1 cellular context compared by ENCODE assay signal in the genomic region with DNA sequence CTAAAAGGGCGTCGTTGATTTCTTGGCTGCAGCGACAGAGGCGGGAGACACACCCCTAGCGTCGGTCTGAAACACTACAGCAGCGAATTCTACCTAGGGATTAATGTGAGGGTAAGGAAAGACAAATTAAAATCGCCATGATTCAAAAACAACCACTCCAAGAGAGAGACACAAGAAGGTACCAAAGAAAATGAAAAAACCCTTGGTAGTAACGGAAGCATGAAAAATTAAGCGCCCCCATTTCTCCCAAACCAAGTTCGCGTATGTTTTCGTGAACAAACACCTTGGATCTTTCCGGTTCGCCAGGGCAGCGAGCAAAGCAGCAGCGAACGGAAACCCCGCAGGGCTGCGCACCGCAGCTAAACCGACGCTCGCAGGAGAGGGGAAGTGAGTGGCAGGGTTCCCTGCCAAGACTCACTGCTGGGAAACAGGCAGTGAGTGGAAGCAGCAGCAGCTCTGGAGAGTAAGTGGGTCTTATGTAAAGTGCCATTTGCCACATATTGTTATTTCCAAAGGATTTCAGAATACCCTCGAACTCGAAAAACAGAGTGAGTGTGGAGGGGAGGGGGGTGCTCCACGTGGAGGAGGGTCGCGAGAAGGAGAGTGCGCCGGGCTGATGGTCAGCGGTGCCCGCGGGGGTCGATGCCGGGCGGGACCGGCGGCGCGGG.
TF ChIP-seq lines count a peak whose summit lies in the region.

No MANE protein-coding gene starts in this region.

TF ChIP-seq in K562, 482 proteins besides CTCF, POLR2A, EP300 and RAD21 (continued from another document and continues in another):
- no peak for TF ChIP-seq GTF3C2 (IDR thresholded peaks at IDR 0.05; ENCODE audit: borderline replicate concordance, extremely low read depth, insufficient read length)
- TF ChIP-seq NFE2 (IDR thresholded peaks at IDR 0.05; ENCODE audit: low read depth) = no peak
- no peak for TF ChIP-seq BRD4 (IDR thresholded peaks at IDR 0.05)
- no peak for TF ChIP-seq ZBTB1 (CRISPR knock-in tag; IDR thresholded peaks at IDR 0.05; ENCODE audit: borderline replicate concordance, low read depth)
- TF ChIP-seq FOSL1 (tag; conservative IDR thresholded peaks at IDR 0.05) = no peak
- TF ChIP-seq GABPB2 (CRISPR knock-in tag; conservative IDR thresholded peaks at IDR 0.05) = no peak
- no peak for TF ChIP-seq ZC3H8 (IDR thresholded peaks at IDR 0.05)
- TF ChIP-seq E2F1 (CRISPR knock-in tag; IDR thresholded peaks at IDR 0.05) = no peak
- no peak for TF ChIP-seq ZNF282 (CRISPR knock-in tag; IDR thresholded peaks at IDR 0.05)
- TF ChIP-seq ZNF354B (CRISPR knock-in tag; IDR thresholded peaks at IDR 0.05) = no peak
- TF ChIP-seq MLX (CRISPR knock-in tag; conservative IDR thresholded peaks at IDR 0.05) = no peak
- TF ChIP-seq SRSF1 (IDR thresholded peaks at IDR 0.05; ENCODE audit: low read depth, low read length) = no peak
- no peak for TF ChIP-seq ZNF79 (CRISPR knock-in tag; IDR thresholded peaks at IDR 0.05; ENCODE audit: low read depth)
- no peak for TF ChIP-seq SMARCA5 (IDR thresholded peaks at IDR 0.05)
- TF ChIP-seq RFX5 (IDR thresholded peaks at IDR 0.05; ENCODE audit: low read depth, low read length) = 0 out of 2 replicates have a peak, but pooled peaks have one; percentile 40
- TF ChIP-seq MTF1 (CRISPR knock-in tag; IDR thresholded peaks at IDR 0.05; ENCODE audit: borderline replicate concordance) = no peak
- no peak for TF ChIP-seq ZNF175 (CRISPR knock-in tag; IDR thresholded peaks at IDR 0.05; ENCODE audit: low read depth)
- TF ChIP-seq DDX20 (tag; IDR thresholded peaks at IDR 0.05; ENCODE audit: low read depth) = no peak
- TF ChIP-seq BCOR (IDR thresholded peaks at IDR 0.05) = peak; percentile 43
- TF ChIP-seq DMBX1 (CRISPR knock-in tag; IDR thresholded peaks at IDR 0.05; ENCODE audit: borderline replicate concordance) = no peak
- TF ChIP-seq, protein P1, sequence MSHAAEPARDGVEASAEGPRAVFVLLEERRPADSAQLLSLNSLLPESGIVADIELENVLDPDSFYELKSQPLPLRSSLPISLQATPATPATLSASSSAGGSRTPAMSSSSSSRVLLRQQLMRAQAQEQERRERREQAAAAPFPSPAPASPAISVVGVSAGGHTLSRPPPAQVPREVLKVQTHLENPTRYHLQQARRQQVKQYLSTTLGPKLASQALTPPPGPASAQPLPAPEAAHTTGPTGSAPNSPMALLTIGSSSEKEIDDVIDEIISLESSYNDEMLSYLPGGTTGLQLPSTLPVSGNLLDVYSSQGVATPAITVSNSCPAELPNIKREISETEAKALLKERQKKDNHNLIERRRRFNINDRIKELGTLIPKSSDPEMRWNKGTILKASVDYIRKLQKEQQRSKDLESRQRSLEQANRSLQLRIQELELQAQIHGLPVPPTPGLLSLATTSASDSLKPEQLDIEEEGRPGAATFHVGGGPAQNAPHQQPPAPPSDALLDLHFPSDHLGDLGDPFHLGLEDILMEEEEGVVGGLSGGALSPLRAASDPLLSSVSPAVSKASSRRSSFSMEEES (CRISPR knock-in tag; IDR thresholded peaks at IDR 0.05) = no peak
- no peak for TF ChIP-seq GTF2B (IDR thresholded peaks at IDR 0.05; ENCODE audit: extremely low read depth, insufficient read length)
- TF ChIP-seq CXXC5 (CRISPR knock-in tag; IDR thresholded peaks at IDR 0.05) = peak; percentile 39; the same call in 1 of the 2 replicates
- no peak for TF ChIP-seq CBFA2T2 (conservative IDR thresholded peaks at IDR 0.05)
- TF ChIP-seq SMAD1 (IDR thresholded peaks at IDR 0.05; ENCODE audit: low read depth, low read length, partially characterized antibody) = no peak
- TF ChIP-seq MGA (IDR thresholded peaks at IDR 0.05) = no peak
- no peak for TF ChIP-seq PHF8 (IDR thresholded peaks at IDR 0.05; ENCODE audit: borderline replicate concordance, low read length)
- no peak for TF ChIP-seq ATF1 (CRISPR knock-in tag; IDR thresholded peaks at IDR 0.05)
- TF ChIP-seq ATF1 (tag; IDR thresholded peaks at IDR 0.05) = peak; percentile 24; the same call in 1 of the 2 replicates
- TF ChIP-seq CBX5 (IDR thresholded peaks at IDR 0.05; ENCODE audit: borderline replicate concordance, low read depth) = no peak
- no peak for TF ChIP-seq ZFP1 (CRISPR knock-in tag; IDR thresholded peaks at IDR 0.05)
- no peak for TF ChIP-seq HOMEZ (CRISPR knock-in tag; IDR thresholded peaks at IDR 0.05)
- TF ChIP-seq, protein P2, sequence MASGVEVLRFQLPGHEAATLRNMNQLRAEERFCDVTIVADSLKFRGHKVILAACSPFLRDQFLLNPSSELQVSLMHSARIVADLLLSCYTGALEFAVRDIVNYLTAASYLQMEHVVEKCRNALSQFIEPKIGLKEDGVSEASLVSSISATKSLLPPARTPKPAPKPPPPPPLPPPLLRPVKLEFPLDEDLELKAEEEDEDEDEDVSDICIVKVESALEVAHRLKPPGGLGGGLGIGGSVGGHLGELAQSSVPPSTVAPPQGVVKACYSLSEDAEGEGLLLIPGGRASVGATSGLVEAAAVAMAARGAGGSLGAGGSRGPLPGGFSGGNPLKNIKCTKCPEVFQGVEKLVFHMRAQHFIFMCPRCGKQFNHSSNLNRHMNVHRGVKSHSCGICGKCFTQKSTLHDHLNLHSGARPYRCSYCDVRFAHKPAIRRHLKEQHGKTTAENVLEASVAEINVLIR (CRISPR knock-in tag; IDR thresholded peaks at IDR 0.05) = no peak
- no peak for TF ChIP-seq ZNF121 (CRISPR knock-in tag; conservative IDR thresholded peaks at IDR 0.05)
- TF ChIP-seq KDM2B (CRISPR knock-in tag; IDR thresholded peaks at IDR 0.05) = peak; percentile 52; the same call in 1 of the 2 replicates
- 0 out of 2 replicates have a peak, but pooled peaks have one; percentile 15 for TF ChIP-seq MXI1 (IDR thresholded peaks at IDR 0.05; ENCODE audit: low read depth, low read length)
